Comparison of ENCODE assay signal across 8 cellular contexts in the genomic region with DNA sequence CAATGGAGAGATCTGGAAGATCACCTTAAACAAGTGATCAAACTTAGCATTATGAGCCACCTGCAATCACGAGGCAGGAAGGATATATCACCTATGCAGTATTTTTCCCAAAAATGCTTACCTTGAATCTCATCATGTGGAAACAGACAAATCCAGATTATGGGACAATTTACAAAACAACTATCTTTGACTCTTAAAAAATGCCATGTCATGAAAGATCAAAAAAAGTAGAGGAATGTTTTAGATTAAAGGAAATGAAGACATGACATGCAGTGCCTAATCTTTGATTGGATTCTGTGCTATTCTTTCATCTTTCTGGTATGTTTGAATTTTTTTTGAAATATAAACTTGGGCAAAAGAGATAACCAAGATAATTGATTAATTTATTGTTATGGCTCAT.
"Had no signal": no experiment of that assay in that cellular context is flagged by ENCODE, and none has a peak within 500 bp of the region (broad histone marks: within the 10 kb centered on the region; RNA-seq: fewer than 3 reads in every experiment).

No MANE protein-coding gene starts in this region.

- ATAC-seq: GM23338 had no signal

- H3K4me2 ChIP-seq: GM23338 had no signal

- H3K27ac ChIP-seq: HL-60 had no signal

- H2AFZ ChIP-seq: GM23338 had no signal

- H3K9me3 Mint-ChIP-seq: GM23338, H9, IgD-negative memory B cell had no signal

- FAIRE-seq: H1, H54 had no signal

- H3K36me3 Mint-ChIP-seq: IgD-negative memory B cell had no signal

- H3K4me3 ChIP-seq: GM23338 had no signal

- H3K27me3 Mint-ChIP-seq: IgD-negative memory B cell had no signal

- H3K4me3 Mint-ChIP-seq: GM23338, H9, IgD-negative memory B cell had no signal

- H3K27ac Mint-ChIP-seq: GM23338, H9, IgD-negative memory B cell had no signal

- DNase-seq: H9, HCEC 1CT, KG1 had no signal
